In genomic region chr19:55650602-55651230, GRCh38 we compare ENCODE assay signal across 1 cellular context.
TF ChIP-seq lines count a peak whose summit lies in the region.

No MANE protein-coding gene starts in this region.

TF ChIP-seq in K562, 482 proteins besides CTCF, POLR2A, EP300 and RAD21:
- TF ChIP-seq ZFP36 (IDR thresholded peaks at IDR 0.05; ENCODE audit: low read depth, low read length, partially characterized antibody) (no peak), RBBP5 (IDR thresholded peaks at IDR 0.05; ENCODE audit: borderline replicate concordance, insufficient read depth, low read length, poor library complexity, severe bottlenecking) (no peak), POLR2G (IDR thresholded peaks at IDR 0.05; ENCODE audit: low read depth, low read length) (peak; percentile 20; the same call in 1 of the 2 replicates), XRCC3 (IDR thresholded peaks at IDR 0.05) (no peak)
